In the genomic region with DNA sequence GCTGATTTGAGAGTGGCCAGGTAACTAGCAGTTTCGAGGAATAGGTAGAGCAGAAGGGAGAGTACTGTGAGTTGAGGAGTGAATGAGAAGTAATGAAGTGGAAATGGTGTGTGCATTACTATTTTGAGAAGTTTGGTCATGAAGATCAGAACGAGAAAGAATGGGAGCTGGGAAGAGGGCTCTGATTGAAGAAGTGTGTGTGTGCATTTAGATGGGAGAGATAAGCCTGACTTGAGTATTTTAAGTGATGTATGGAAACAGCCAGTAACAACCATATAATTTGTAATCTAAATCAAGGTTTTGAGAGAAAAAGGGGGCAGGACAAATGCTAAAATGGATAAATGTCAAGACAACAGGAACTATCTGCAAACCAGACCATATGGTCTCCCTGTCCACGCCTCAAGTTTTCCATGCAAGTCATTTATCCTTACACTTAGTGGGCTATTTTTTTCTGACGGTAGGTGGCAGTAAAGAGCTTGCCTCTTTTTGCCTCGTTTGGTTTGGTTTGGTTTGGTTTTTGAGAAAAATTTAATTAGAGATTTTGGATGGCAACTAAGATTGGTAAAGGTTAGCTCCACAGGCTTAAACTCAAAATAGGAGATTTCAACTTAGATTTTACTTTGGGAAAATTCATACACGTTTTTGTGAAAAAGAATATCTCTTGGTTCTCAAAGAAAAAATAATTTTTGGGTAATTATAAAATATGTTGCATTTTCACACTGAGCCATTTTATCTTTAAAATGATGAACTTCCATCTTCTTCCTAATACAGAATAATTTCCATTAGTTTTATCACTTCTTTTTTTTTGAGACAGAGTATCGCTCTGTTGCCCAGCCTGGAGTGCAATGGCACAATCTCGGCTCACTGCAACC, we compare ENCODE assay signal across 8 cellular contexts. TPM values are rescaled to one million over a fixed set of nuclear protein-coding genes. Genes with fewer than 3 reads are reported as not detected.
A peak's percentile ranks its signal among the peaks of the same experiment; 100 is the strongest.
DNase-seq lines count a peak whose midpoint lies in the region; ATAC-seq, FAIRE-seq and TF ChIP-seq lines count a peak whose summit lies in the region.

No MANE protein-coding gene starts in this region.

- H2AFZ ChIP-seq in KMS-11 (ENCODE audit: low read depth), result no peak overlapping the region
- no peak overlapping the region for H2AFZ ChIP-seq in PC-3 (ENCODE audit: low read length)
- no peak overlapping the region for H2AFZ ChIP-seq in HepG2 (ENCODE audit: low read length)

- H3K9ac ChIP-seq in KMS-11, result no peak overlapping the region
- no peak overlapping the region for H3K9ac ChIP-seq in PC-3 (ENCODE audit: low read length)
- no peak overlapping the region for H3K9ac ChIP-seq in HepG2 (ENCODE audit: insufficient read depth, low read depth, low read length)

- POLR2A ChIA-PET in activated CD4-positive, alpha-beta memory T cell treated with anti-CD3 and anti-CD28 coated beads for 36 hours (lab: Charles Lee), result interaction anchor here (0.7 kb wide), 1 partner anchor 40 kb away, joined by 5 read pairs; no protein-coding TSS in a partner anchor
- POLR2A ChIA-PET in activated CD4-positive, alpha-beta memory T cell treated with anti-CD3 and anti-CD28 coated beads, Interleukin-2, amount 10 ng/mL, durations not matched to agents 7 days and 5 days (lab: Charles Lee), result interaction anchor here (0.6 kb wide), 2 partner anchors 269 to 295 kb away, joined by 3 read pairs; no protein-coding TSS in a partner anchor
- POLR2A ChIA-PET in PC-3 (lab: Charles Lee; ENCODE audit: unreplicated experiment) (no interaction called here), HepG2 (lab: Yijun Ruan, JAX) (no interaction called here)

- H3K4me1 Mint-ChIP-seq in activated CD4-positive, alpha-beta memory T cell treated with anti-CD3 and anti-CD28 coated beads for 36 hours (ENCODE audit: low read depth), result no peaks in the 10 kb centered on the region
- H3K4me1 Mint-ChIP-seq in activated CD4-positive, alpha-beta memory T cell treated with anti-CD3 and anti-CD28 coated beads, Interleukin-2, amount 10 ng/mL, durations not matched to agents 7 days and 5 days, result no peaks in the 10 kb centered on the region

- no peak for FAIRE-seq in bronchial epithelial cell (lab: Jason Lieb, UNC)
- FAIRE-seq in HepG2 (lab: Jason Lieb, UNC), result peak; percentile 67

- H3K27ac Mint-ChIP-seq in activated CD4-positive, alpha-beta memory T cell treated with anti-CD3 and anti-CD28 coated beads for 36 hours, result no peak overlapping the region
- H3K27ac Mint-ChIP-seq in activated CD4-positive, alpha-beta memory T cell treated with anti-CD3 and anti-CD28 coated beads, Interleukin-2, amount 10 ng/mL, durations not matched to agents 7 days and 5 days, result no peak overlapping the region

- 33% methylated on average over 8 of the region's 8 CpGs for whole genome bisulfite sequencing in HepG2 (ENCODE audit: low lambda C conversion rate)
- 34 to 37% methylated on average over 8 of the region's 8 CpGs for WGBS in thyroid gland, 2 donors

- no peak overlapping the region for H3K4me3 ChIP-seq in KMS-11 (IDR thresholded peaks at IDR 0.05; ENCODE audit: insufficient read depth, low read depth, low read length)
- no peak overlapping the region for H3K4me3 ChIP-seq in PC-3 (ENCODE audit: low read length)
- no peak overlapping the region for H3K4me3 ChIP-seq in bronchial epithelial cell (ENCODE audit: low read depth, low read length)
- H3K4me3 ChIP-seq in HepG2 (replicated peaks in 1 of 3; ENCODE audit: insufficient read depth in 1 of 3, low read depth in 2 of 3, low read length in 3 of 3), result no peak overlapping the region
- H3K4me3 ChIP-seq in thyroid gland (replicated peaks in 1 of 3), result no peak overlapping the region

- H3K9me3 ChIP-seq in PC-3 (ENCODE audit: low read length) (no peaks in the 10 kb centered on the region), HepG2 (ENCODE audit: low read length) (no peaks in the 10 kb centered on the region), thyroid gland (no peaks in the 10 kb centered on the region)

- TF ChIP-seq RAD21 in HepG2 (CRISPR knock-in tag; IDR thresholded peaks at IDR 0.05), result peak; percentile 46

- peaks cover 11% of the 10 kb centered on the region for H3K4me1 ChIP-seq in KMS-11 (ENCODE audit: low read depth, poor library complexity, severe bottlenecking)
- no peaks in the 10 kb centered on the region for H3K4me1 ChIP-seq in PC-3 (ENCODE audit: insufficient read depth, low read length)
- H3K4me1 ChIP-seq in HepG2 (ENCODE audit: insufficient read depth, low read length), result no peaks in the 10 kb centered on the region; the same call in 1 of the 2 replicates
- no peaks in the 10 kb centered on the region for H3K4me1 ChIP-seq in thyroid gland

- no peaks in the 10 kb centered on the region for H3K36me3 ChIP-seq in KMS-11 (ENCODE audit: insufficient read depth)
- H3K36me3 ChIP-seq in PC-3 (ENCODE audit: low read depth, low read length), result no peaks in the 10 kb centered on the region
- H3K36me3 ChIP-seq in bronchial epithelial cell (ENCODE audit: control insufficient read depth, insufficient read depth, low read length), result no peaks in the 10 kb centered on the region
- H3K36me3 ChIP-seq in HepG2 (replicated peaks in 1 of 2; ENCODE audit: control insufficient read depth in 1 of 2, insufficient read depth in 2 of 2, low read length in 2 of 2), result no peaks in the 10 kb centered on the region
- H3K36me3 ChIP-seq in thyroid gland, result no peaks in the 10 kb centered on the region

- H3K4me3 Mint-ChIP-seq in activated CD4-positive, alpha-beta memory T cell treated with anti-CD3 and anti-CD28 coated beads for 36 hours, result no peak overlapping the region
- no peak overlapping the region for H3K4me3 Mint-ChIP-seq in activated CD4-positive, alpha-beta memory T cell treated with anti-CD3 and anti-CD28 coated beads, Interleukin-2, amount 10 ng/mL, durations not matched to agents 7 days and 5 days

- H3K27me3 Mint-ChIP-seq in activated CD4-positive, alpha-beta memory T cell treated with anti-CD3 and anti-CD28 coated beads for 36 hours, result peaks cover 5% of the 10 kb centered on the region
- peaks cover 16% of the 10 kb centered on the region for H3K27me3 Mint-ChIP-seq in activated CD4-positive, alpha-beta memory T cell treated with anti-CD3 and anti-CD28 coated beads, Interleukin-2, amount 10 ng/mL, durations not matched to agents 7 days and 5 days

- H3K79me2 ChIP-seq in KMS-11 (ENCODE audit: insufficient read depth, low read depth) (no peaks in the 10 kb centered on the region), PC-3 (ENCODE audit: low read length) (no peaks in the 10 kb centered on the region), HepG2 (ENCODE audit: insufficient read depth, low read length) (no peaks in the 10 kb centered on the region)

- DNase-seq in activated CD4-positive, alpha-beta memory T cell treated with anti-CD3 and anti-CD28 coated beads for 36 hours, result peak; percentile 24
- no peak for DNase-seq in activated CD4-positive, alpha-beta memory T cell treated with anti-CD3 and anti-CD28 coated beads, Interleukin-2, amount 10 ng/mL, durations not matched to agents 7 days and 5 days
- peak; percentile 75 for DNase-seq in PC-3
- DNase-seq in bronchial epithelial cell (ENCODE audit: low read depth), result peak; percentile 58
- DNase-seq in HepG2 (ENCODE audit: low spot score), result peak; percentile 69
- DNase-seq in thyroid gland, result peak; percentile 8 to 9

- no peaks in the 10 kb centered on the region for H3K36me3 Mint-ChIP-seq in activated CD4-positive, alpha-beta memory T cell treated with anti-CD3 and anti-CD28 coated beads for 36 hours
- H3K36me3 Mint-ChIP-seq in activated CD4-positive, alpha-beta memory T cell treated with anti-CD3 and anti-CD28 coated beads, Interleukin-2, amount 10 ng/mL, durations not matched to agents 7 days and 5 days (ENCODE audit: low read depth), result no peaks in the 10 kb centered on the region

- H4K20me1 ChIP-seq in KMS-11 (ENCODE audit: insufficient read depth) (no peaks in the 10 kb centered on the region), PC-3 (ENCODE audit: low read length) (no peaks in the 10 kb centered on the region), HepG2 (ENCODE audit: insufficient read depth, low read length) (no peaks in the 10 kb centered on the region)

- H3K4me2 ChIP-seq in KMS-11 (no peak overlapping the region), PC-3 (ENCODE audit: low read length) (no peak overlapping the region), HepG2 (ENCODE audit: low read depth, low read length) (no peak overlapping the region)

- no TSS peak for BruUV-seq in PC-3 (replicated peaks; lab: Mats Ljungman, UMichigan)
- no TSS peak for BruUV-seq in HepG2 (replicated peaks; lab: Mats Ljungman, UMichigan)

- TF ChIP-seq CTCF in KMS-11 (conservative IDR thresholded peaks at IDR 0.05; ENCODE audit: low read depth, low read length) (peak; percentile 95), PC-3 (conservative IDR thresholded peaks at IDR 0.05; ENCODE audit: low read depth, low read length) (peak; percentile 79), bronchial epithelial cell (IDR thresholded peaks at IDR 0.05; ENCODE audit: insufficient read depth, low read length, severe bottlenecking) (peak; percentile 83), HepG2 (CRISPR knock-in tag; IDR thresholded peaks at IDR 0.05) (peak; percentile 80), thyroid gland (IDR thresholded peaks at IDR 0.05) (peak; percentile 63 to 92 (median 80))

- H3K27me3 ChIP-seq in KMS-11 (ENCODE audit: insufficient read depth, low read depth) (no peaks in the 10 kb centered on the region), PC-3 (ENCODE audit: low read length) (no peaks in the 10 kb centered on the region), bronchial epithelial cell (ENCODE audit: control insufficient read depth, insufficient read depth, low read length) (no peaks in the 10 kb centered on the region), HepG2 (ENCODE audit: control insufficient read depth in 1 of 2, insufficient read depth in 2 of 2, low read length in 2 of 2) (no peaks in the 10 kb centered on the region), thyroid gland (no peaks in the 10 kb centered on the region)

- peak; percentile 67 for ATAC-seq in PC-3
- peak; percentile 72; the same call in 2 of the 3 replicates for ATAC-seq in HepG2
- ATAC-seq in GM21723 (IDR thresholded peaks at IDR 0.05; ENCODE audit: unreplicated experiment), result no peak

- H3F3A ChIP-seq in PC-3 (ENCODE audit: low read length, unreplicated experiment), result no peaks in the 10 kb centered on the region

- in situ Hi-C loops in HepG2 (cut with HindIII; ENCODE audit: extremely low pct_ligation_motif_present, low pct_unique_long_range_greater_than_20kb), result loop anchor here (10.0 kb wide), 2 partner anchors 221 to 271 kb away; no protein-coding TSS in a partner anchor

- H3K9me2 ChIP-seq in PC-3 (replicated peaks; ENCODE audit: low read length), result no peaks in the 10 kb centered on the region

- TF ChIP-seq POLR2A in HepG2 (IDR thresholded peaks at IDR 0.05; ENCODE audit: insufficient read depth in 1 of 2, low read depth in 2 of 2, low read length in 2 of 2) (no peak), thyroid gland (IDR thresholded peaks at IDR 0.05) (no peak)

- intact Hi-C loops in activated CD4-positive, alpha-beta memory T cell treated with anti-CD3 and anti-CD28 coated beads for 36 hours (cut with micrococcal nuclease), result loop anchor here (1.0 kb wide), 3 partner anchors 218 to 458 kb away; no protein-coding TSS in a partner anchor
- intact Hi-C loops in PC-3 (cut with micrococcal nuclease) (loop anchor here (1.0 to 5.0 kb wide), 4 partner anchors 88 to 457 kb away; no protein-coding TSS in a partner anchor), HepG2 (cut with micrococcal nuclease; ENCODE audit: unreplicated experiment) (loop anchor here (1.0 to 5.0 kb wide), 3 partner anchors 217 to 329 kb away; no protein-coding TSS in a partner anchor), thyroid gland (cut with DNase I) (loop anchor here (10.0 kb wide), 2 partner anchors 271 to 461 kb away; no protein-coding TSS in a partner anchor)

- H3K9me3 Mint-ChIP-seq in activated CD4-positive, alpha-beta memory T cell treated with anti-CD3 and anti-CD28 coated beads for 36 hours, result no peaks in the 10 kb centered on the region
- H3K9me3 Mint-ChIP-seq in activated CD4-positive, alpha-beta memory T cell treated with anti-CD3 and anti-CD28 coated beads, Interleukin-2, amount 10 ng/mL, durations not matched to agents 7 days and 5 days, result no peaks in the 10 kb centered on the region

- CTCF ChIA-PET in activated CD4-positive, alpha-beta memory T cell treated with anti-CD3 and anti-CD28 coated beads for 36 hours (lab: Charles Lee), result interaction anchor here (0.6 to 3.5 kb wide), 23 partner anchors 9 to 538 kb away, joined by 3 to 37 read pairs (median 3); a partner anchor contains a TSS
- CTCF ChIA-PET in activated CD4-positive, alpha-beta memory T cell treated with anti-CD3 and anti-CD28 coated beads, Interleukin-2, amount 10 ng/mL, durations not matched to agents 7 days and 5 days (lab: Charles Lee), result interaction anchor here (0.6 to 2.6 kb wide), 15 partner anchors 9 to 458 kb away, joined by 3 to 23 read pairs (median 6); a partner anchor contains a TSS
- CTCF ChIA-PET in PC-3 (lab: Charles Lee), result interaction anchor here (0.6 to 0.7 kb wide), 4 partner anchors 85 to 410 kb away, joined by 3 to 4 read pairs (median 4); no protein-coding TSS in a partner anchor
- CTCF ChIA-PET in HepG2 (lab: Yijun Ruan, JAX; ENCODE audit: low intra/inter-chr PET ratio, low total read pairs), result interaction anchor here (0.6 to 3.1 kb wide), 3 partner anchors 218 to 269 kb away, joined by 3 to 19 read pairs (median 12); no protein-coding TSS in a partner anchor

- TF ChIP-seq EP300 in HepG2 (IDR thresholded peaks at IDR 0.05; ENCODE audit: low read depth in 2 of 2, low read length in 2 of 2), result no peak
- no peak for TF ChIP-seq EP300 in HepG2 (CRISPR knock-in tag; IDR thresholded peaks at IDR 0.05; ENCODE audit: borderline replicate concordance)

- H3K27ac ChIP-seq in KMS-11 (no peak overlapping the region), PC-3 (ENCODE audit: low read length) (no peak overlapping the region), HepG2 (ENCODE audit: extremely low read length, insufficient read depth, low read length) (no peak overlapping the region), thyroid gland (no peak overlapping the region)

RNA-seq across cellular contexts. Expression of a gene that starts 9.5 kb away (rescaled TPM):
- total RNA-seq in activated CD4-positive, alpha-beta memory T cell treated with anti-CD3 and anti-CD28 coated beads for 36 hours, result 10 to 100 TPM; 13.1 to 13.8 TPM
- total RNA-seq in activated CD4-positive, alpha-beta memory T cell treated with anti-CD3 and anti-CD28 coated beads, Interleukin-2, amount 10 ng/mL, durations not matched to agents 7 days and 5 days, result 10 to 100 TPM; 14.0 to 14.2 TPM
- total RNA-seq in PC-3 (2014; rRNA removed), result 26.4 and 27.3 TPM in 2 replicates
- total RNA-seq in bronchial epithelial cell, result 79.1 and 80.3 TPM in 2 replicates
- 22.3 and 28.9 TPM in 2 replicates for total RNA-seq in HepG2 (2016; rRNA removed; fragmentation: Illumina TruSeq; extraction: Trizol)
- 29.6 and 35.2 TPM in 2 replicates for total RNA-seq in HepG2 (2016; cell fraction: cytosol; rRNA removed; fragmentation: Illumina TruSeq; extraction: Trizol; ENCODE audit: low read depth)
- 20.5 and 28.3 TPM in 2 replicates for total RNA-seq in HepG2 (2016; cell fraction: insoluble cytoplasmic fraction; rRNA removed; fragmentation: Illumina TruSeq; extraction: Trizol)
- total RNA-seq in HepG2 (2016; cell fraction: membrane; rRNA removed; fragmentation: Illumina TruSeq; extraction: Trizol), result 23.3 and 27.3 TPM in 2 replicates
- total RNA-seq in HepG2 (2016; cell fraction: nucleus; rRNA removed; fragmentation: Illumina TruSeq; extraction: Trizol), result 24.2 and 34.7 TPM in 2 replicates
- polyA plus RNA-seq in HepG2 (2011; rRNA removed), result 14.6 and 16.5 TPM in 2 replicates
- 8.0 and 10.4 TPM in 2 replicates for polyA plus RNA-seq in HepG2 (2011; cell fraction: cytosol; rRNA removed)
- polyA plus RNA-seq in HepG2 (2011; cell fraction: nucleus; rRNA removed), result 16.4 TPM in 2 replicates
- 14.5 and 15.0 TPM in 2 replicates for polyA plus RNA-seq in HepG2 (2012)
- 3.2 and 3.4 TPM in 2 replicates for polyA plus RNA-seq in HepG2 (2016; cell fraction: cytosol; fragmentation: Illumina TruSeq; extraction: Trizol; ENCODE audit: low read depth)
- 9.9 and 10.3 TPM in 2 replicates for polyA plus RNA-seq in HepG2 (2016; cell fraction: insoluble cytoplasmic fraction; fragmentation: Illumina TruSeq; extraction: Trizol; ENCODE audit: low read depth)
- polyA plus RNA-seq in HepG2 (2016; cell fraction: membrane; fragmentation: Illumina TruSeq; extraction: Trizol; ENCODE audit: low read depth), result 6.4 and 6.5 TPM in 2 replicates
- polyA plus RNA-seq in HepG2 (2016; cell fraction: nucleus; fragmentation: Illumina TruSeq; extraction: Trizol; ENCODE audit: insufficient read depth, low read depth), result 20.1 and 22.3 TPM in 2 replicates
- polyA minus RNA-seq in HepG2 (2011; rRNA and poly(A)+ RNA removed; ENCODE audit: low replicate concordance), result 23.0 and 50.3 TPM in 2 replicates
- polyA minus RNA-seq in HepG2 (2011; cell fraction: cytosol; rRNA and poly(A)+ RNA removed), result 20.0 and 21.6 TPM in 2 replicates
- polyA minus RNA-seq in HepG2 (2011; cell fraction: nucleus; rRNA and poly(A)+ RNA removed), result 41.8 and 43.5 TPM in 2 replicates
- total RNA-seq in thyroid gland, result 10 to 100 TPM; 38.3 to 56.9 (median 43.8) TPM

Comparison
In these comparisons a context has a peak if more than half of its experiments do, and no peak if none do; other contexts are left out.
1. POLR2A ChIA-PET loops: an anchor here in activated CD4-positive, alpha-beta memory T cell treated with anti-CD3 and anti-CD28 coated beads for 36 hours (0.7 kb wide) and activated CD4-positive, alpha-beta memory T cell treated with anti-CD3 and anti-CD28 coated beads, Interleukin-2, amount 10 ng/mL, durations not matched to agents 7 days and 5 days (0.6 kb wide); none called in PC-3 and HepG2.